25 cellular contexts compared by ENCODE assay signal in the genomic region with DNA sequence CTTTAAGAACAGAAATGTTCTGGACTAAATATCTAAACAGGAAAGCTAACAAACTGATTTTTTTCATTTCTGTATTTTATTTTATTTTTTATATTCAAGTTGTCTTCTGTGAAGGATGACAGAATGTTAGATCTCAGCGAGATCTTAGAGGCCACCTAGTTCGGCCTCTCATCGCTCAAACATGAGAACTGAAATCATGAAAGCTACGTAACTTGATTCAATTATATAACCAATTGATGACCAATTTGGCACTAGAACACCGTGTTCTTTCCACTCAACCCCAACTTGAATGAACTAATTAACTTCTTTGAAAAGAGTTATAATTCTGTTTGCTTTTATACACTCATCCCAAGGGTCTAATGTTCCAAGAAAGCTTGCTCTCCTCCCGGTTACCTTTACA. TPM values are rescaled to one million over a fixed set of nuclear protein-coding genes. Genes with fewer than 3 reads are reported as not detected.
A peak's percentile ranks its signal among the peaks of the same experiment; 100 is the strongest.
DNase-seq lines count a peak whose midpoint lies in the region; ATAC-seq and TF ChIP-seq lines count a peak whose summit lies in the region.
"Had no signal": no experiment of that assay in that cellular context is flagged by ENCODE, and none has a peak within 500 bp of the region (broad histone marks: within the 10 kb centered on the region; RNA-seq: fewer than 3 reads in every experiment).

No MANE protein-coding gene starts in this region.

- dilution Hi-C loops in mammary epithelial cell (cut with HindIII; ENCODE audit: low sequenced_read_pairs): no loop called here

- no TSS peak for BruUV-seq in MCF 10A (replicated peaks; lab: Mats Ljungman, UMichigan)
- BruUV-seq in mammary epithelial cell (replicated peaks; lab: Mats Ljungman, UMichigan): no TSS peak

- H3K9ac ChIP-seq in mammary epithelial cell (ENCODE audit: insufficient read depth, low read length) (no peak overlapping the region), rectal smooth muscle tissue (ENCODE audit: low read length) (no peak overlapping the region), subcutaneous abdominal adipose tissue (ENCODE audit: low read length in 5 of 5) (no peak overlapping the region), mesendoderm (ENCODE audit: low read length) (no peak overlapping the region)
- H3K9ac ChIP-seq: BLaER1 treated with 17β-estradiol and CSF1 and Interleukin-3, amounts not matched to agents 10 nM and 100 nM; GM23248 had no signal

- no peaks in the 10 kb centered on the region for H3K9me3 Mint-ChIP-seq in MCF 10A (ENCODE audit: unreplicated experiment)
- H3K9me3 Mint-ChIP-seq: CD4-positive, alpha-beta T cell had no signal

- CTCF ChIA-PET in MCF 10A (lab: Yijun Ruan, JAX) (no interaction called here), mammary epithelial cell (lab: Charles Lee; ENCODE audit: low non-redundant PET) (no interaction called here)

- no peak overlapping the region for H3K56ac ChIP-seq in mesendoderm (ENCODE audit: low read length)

- peaks cover 11% of the 10 kb centered on the region for H3K4me1 Mint-ChIP-seq in MCF 10A (ENCODE audit: insufficient read depth, unreplicated experiment)
- H3K4me1 Mint-ChIP-seq: CD8-positive, alpha-beta memory T cell had no signal

- H3K27ac ChIP-seq in mammary epithelial cell (ENCODE audit: insufficient read depth, low read depth, low read length) (no peak overlapping the region), rectal smooth muscle tissue (ENCODE audit: low read depth, low read length) (peak overlapping the region; percentile 1), subcutaneous abdominal adipose tissue (ENCODE audit: low read depth, low read length) (peak overlapping the region; percentile 64), uterus (peak overlapping the region; percentile 8 to 49), mesendoderm (ENCODE audit: low read depth, low read length) (no peak overlapping the region)
- H3K27ac ChIP-seq: A549; BLaER1 treated with 17β-estradiol and CSF1 and Interleukin-3, amounts not matched to agents 10 nM and 100 nM; GM23248 had no signal

- H3K27ac Mint-ChIP-seq in MCF 10A (ENCODE audit: low read depth, unreplicated experiment): peak overlapping the region; percentile 5
- H3K27ac Mint-ChIP-seq: CD14-positive monocyte; CD4-positive, alpha-beta T cell; CD8-positive, alpha-beta memory T cell had no signal

- no peak overlapping the region for H3K4me3 ChIP-seq in mammary epithelial cell (replicated peaks in 1 of 3; ENCODE audit: insufficient read depth in 1 of 3, low read depth in 2 of 3, low read length in 3 of 3)
- H3K4me3 ChIP-seq in rectal smooth muscle tissue (ENCODE audit: low read length): no peak overlapping the region
- H3K4me3 ChIP-seq in subcutaneous abdominal adipose tissue (ENCODE audit: low read depth in 1 of 5, low read length in 5 of 5): no peak overlapping the region
- no peak overlapping the region for H3K4me3 ChIP-seq in uterus
- H3K4me3 ChIP-seq in mesendoderm (ENCODE audit: low read length): no peak overlapping the region
- H3K4me3 ChIP-seq: A549; BLaER1 treated with 17β-estradiol and CSF1 and Interleukin-3, amounts not matched to agents 10 nM and 100 nM; GM12878; GM23248 had no signal

- H2BK15ac ChIP-seq in mesendoderm (replicated peaks; ENCODE audit: low read depth): no peak overlapping the region

- no peak overlapping the region for H3K4me3 Mint-ChIP-seq in MCF 10A (ENCODE audit: unreplicated experiment)
- H3K4me3 Mint-ChIP-seq: CD14-positive monocyte; CD4-positive, alpha-beta T cell; CD8-positive, alpha-beta memory T cell had no signal

- no peak overlapping the region for H2BK120ac ChIP-seq in mesendoderm (ENCODE audit: low read depth, low read length)

- H3K9me3 ChIP-seq in mammary epithelial cell (replicated peaks; ENCODE audit: insufficient read depth, low read length) (no peaks in the 10 kb centered on the region), subcutaneous abdominal adipose tissue (ENCODE audit: control insufficient read depth in 5 of 5, low read length in 5 of 5) (no peaks in the 10 kb centered on the region), uterus (no peaks in the 10 kb centered on the region)
- H3K9me3 ChIP-seq: A549, BE2C had no signal

- H3K36me3 Mint-ChIP-seq in MCF 10A (ENCODE audit: insufficient read depth, unreplicated experiment): no peaks in the 10 kb centered on the region
- H3K36me3 Mint-ChIP-seq: CD14-positive monocyte; CD8-positive, alpha-beta memory T cell had no signal

- no peak overlapping the region for H4K8ac ChIP-seq in mesendoderm (ENCODE audit: low read depth, low read length)

- no peak for DNase-seq in MCF 10A (ENCODE audit: unreplicated experiment)
- no peak for DNase-seq in mammary epithelial cell
- DNase-seq in uterus: no peak
- no peak for DNase-seq in mesendoderm
- DNase-seq in activated naive CD4-positive, alpha-beta T cell treated with Interleukin-2 at 50 U/mL for 16 hours: no peak
- DNase-seq: 8988T; ACHN; AML-193; BE2C; CD4-positive, alpha-beta T cell; CD8-positive, alpha-beta memory T cell; DMS 273 treated with DMSO at 0.1 percent for 48 hours; DMS79; EL; GDM1; GM23248; H7; HCEC 1CT had no signal

- no peak for ATAC-seq in GM21367 (IDR thresholded peaks at IDR 0.05; ENCODE audit: unreplicated experiment)
- ATAC-seq: A549, GM12878 had no signal

- H3K27me3 ChIP-seq in mammary epithelial cell (ENCODE audit: insufficient read depth, low read length) (no peaks in the 10 kb centered on the region), rectal smooth muscle tissue (ENCODE audit: control insufficient read depth, insufficient read depth, low read length) (no peaks in the 10 kb centered on the region), subcutaneous abdominal adipose tissue (ENCODE audit: control insufficient read depth in 5 of 5, insufficient read depth in 4 of 5, low read length in 5 of 5) (no peaks in the 10 kb centered on the region), uterus (no peaks in the 10 kb centered on the region), mesendoderm (ENCODE audit: insufficient read depth, low read length, poor library complexity) (no peaks in the 10 kb centered on the region)
- H3K27me3 ChIP-seq: BE2C; BLaER1 treated with 17β-estradiol and CSF1 and Interleukin-3, amounts not matched to agents 10 nM and 100 nM had no signal

- no peak overlapping the region for H3K4ac ChIP-seq in mesendoderm (ENCODE audit: low read depth, low read length)

- TF ChIP-seq CTCF in MCF 10A (IDR thresholded peaks at IDR 0.05; ENCODE audit: unreplicated experiment) (no peak), mammary epithelial cell (conservative IDR thresholded peaks at IDR 0.05 in 1 of 2, IDR thresholded peaks at IDR 0.05 in 1 of 2; ENCODE audit: extremely low read depth in 1 of 2, insufficient read depth in 1 of 2, low read depth in 1 of 2, low read length in 2 of 2) (no peak), uterus (IDR thresholded peaks at IDR 0.05) (no peak)

- H2BK5ac ChIP-seq in mesendoderm (ENCODE audit: low read length): no peak overlapping the region

- H3K23ac ChIP-seq in mesendoderm (ENCODE audit: low read length): no peak overlapping the region

- no peaks in the 10 kb centered on the region for H3K36me3 ChIP-seq in mammary epithelial cell (ENCODE audit: insufficient read depth, low read length)
- no peaks in the 10 kb centered on the region for H3K36me3 ChIP-seq in rectal smooth muscle tissue (ENCODE audit: control insufficient read depth, insufficient read depth, low read length)
- no peaks in the 10 kb centered on the region for H3K36me3 ChIP-seq in subcutaneous abdominal adipose tissue (ENCODE audit: control insufficient read depth in 5 of 5, insufficient read depth in 5 of 5, low read length in 5 of 5)
- no peaks in the 10 kb centered on the region for H3K36me3 ChIP-seq in uterus
- no peaks in the 10 kb centered on the region for H3K36me3 ChIP-seq in mesendoderm (ENCODE audit: control insufficient read depth, insufficient read depth, low read length)
- H3K36me3 ChIP-seq: BE2C; BLaER1 treated with 17β-estradiol and CSF1 and Interleukin-3, amounts not matched to agents 10 nM and 100 nM had no signal

- H3K79me2 ChIP-seq in mammary epithelial cell (ENCODE audit: insufficient read depth, low read length): no peaks in the 10 kb centered on the region
- no peaks in the 10 kb centered on the region for H3K79me2 ChIP-seq in mesendoderm (ENCODE audit: control insufficient read depth, insufficient read depth, low read length)

- WGBS in mammary epithelial cell (ENCODE audit: low coverage, missing lambda C conversion rate): 97% methylated on average over 6 of the region's 6 CpGs
- no CpG with 5 or more reads among the region's 6 CpGs for WGBS in mesendoderm (ENCODE audit: extremely low coverage, insufficient coverage, low lambda C conversion rate)

- intact Hi-C loops in MCF 10A (cut with micrococcal nuclease) (no loop called here), mammary epithelial cell (cut with micrococcal nuclease) (no loop called here), uterus (cut with DNase I; ENCODE audit: low total_unique reads) (no loop called here)

- H3K4me2 ChIP-seq in mammary epithelial cell (ENCODE audit: insufficient read depth, low read depth, low read length): no peak overlapping the region
- H3K4me2 ChIP-seq in mesendoderm (ENCODE audit: low read length): no peak overlapping the region
- H3K4me2 ChIP-seq: A549; BLaER1 treated with 17β-estradiol and CSF1 and Interleukin-3, amounts not matched to agents 10 nM and 100 nM had no signal

- no peaks in the 10 kb centered on the region for H3K79me1 ChIP-seq in mesendoderm (ENCODE audit: low read length)

- H2AK5ac ChIP-seq in mesendoderm (ENCODE audit: low read length): no peak overlapping the region

- H3K4me1 ChIP-seq in mammary epithelial cell (ENCODE audit: insufficient read depth, low read length) (no peaks in the 10 kb centered on the region), rectal smooth muscle tissue (ENCODE audit: control insufficient read depth, insufficient read depth, low read length) (no peaks in the 10 kb centered on the region), subcutaneous abdominal adipose tissue (ENCODE audit: control insufficient read depth in 5 of 5, insufficient read depth in 5 of 5, low read length in 5 of 5) (peaks cover 0 to 20% (median 6%) of the 10 kb centered on the region in 5 donors), uterus (no peaks in the 10 kb centered on the region), mesendoderm (ENCODE audit: control insufficient read depth, low read depth, low read length) (no peaks in the 10 kb centered on the region)
- H3K4me1 ChIP-seq: A549; BE2C; BLaER1 treated with 17β-estradiol and CSF1 and Interleukin-3, amounts not matched to agents 10 nM and 100 nM had no signal

- no peaks in the 10 kb centered on the region for H4K20me1 ChIP-seq in mammary epithelial cell (ENCODE audit: insufficient read depth, low read length)
- H4K20me1 ChIP-seq: BLaER1 treated with 17β-estradiol and CSF1 and Interleukin-3, amounts not matched to agents 10 nM and 100 nM had no signal

- H3K27me3 Mint-ChIP-seq in MCF 10A (ENCODE audit: insufficient read depth, unreplicated experiment): no peaks in the 10 kb centered on the region
- H3K27me3 Mint-ChIP-seq: CD4-positive, alpha-beta T cell; CD8-positive, alpha-beta memory T cell had no signal

- no peak for TF ChIP-seq POLR2A in uterus (IDR thresholded peaks at IDR 0.05)

- POLR2A ChIA-PET in MCF 10A (lab: Yijun Ruan, JAX): no interaction called here

- H3K18ac ChIP-seq in mesendoderm (ENCODE audit: low read length): no peak overlapping the region

- in situ Hi-C loops in mammary epithelial cell (cut with MboI; ENCODE audit: low sequenced_read_pairs in 2 of 2): no loop called here

- no peak overlapping the region for H4K5ac ChIP-seq in mesendoderm (ENCODE audit: low read length)

- H2AFZ ChIP-seq in mammary epithelial cell (ENCODE audit: low read depth, low read length): no peak overlapping the region
- H2AFZ ChIP-seq: GM23248 had no signal

RNA-seq across cellular contexts. Expression of gene RNF217, which starts 24.6 kb away (rescaled TPM):
- total RNA-seq in MCF 10A (2022) (22.8 and 24.8 TPM in 2 replicates), mammary epithelial cell (100 to 1,000 TPM in 1 of 2 donors, 10 to 100 TPM in 1; 53.9 to 103 TPM), uterus (10 to 100 TPM; 22.9 to 42.0 (median 29.0) TPM)
- 25.5 TPM for polyA plus RNA-seq in mammary epithelial cell
- polyA minus RNA-seq in mammary epithelial cell: 54.8 TPM
- polyA plus RNA-seq in mesendoderm (2013, experiment 1 of 2): 5.0 TPM
- 6.1 TPM for polyA plus RNA-seq in mesendoderm (2013, experiment 2 of 2)
- polyA plus RNA-seq: CD8-positive, alpha-beta memory T cell had no signal

Comparison
In these comparisons a context has a peak if more than half of its experiments do, and no peak if none do; other contexts are left out.
1. H3K27ac ChIP-seq: peak in rectal smooth muscle tissue (single experiment), subcutaneous abdominal adipose tissue (single experiment) and uterus (2 of 2); none in mammary epithelial cell (single experiment) and mesendoderm (single experiment).